ENCODE assay signal across 27 cellular contexts in the genomic region with DNA sequence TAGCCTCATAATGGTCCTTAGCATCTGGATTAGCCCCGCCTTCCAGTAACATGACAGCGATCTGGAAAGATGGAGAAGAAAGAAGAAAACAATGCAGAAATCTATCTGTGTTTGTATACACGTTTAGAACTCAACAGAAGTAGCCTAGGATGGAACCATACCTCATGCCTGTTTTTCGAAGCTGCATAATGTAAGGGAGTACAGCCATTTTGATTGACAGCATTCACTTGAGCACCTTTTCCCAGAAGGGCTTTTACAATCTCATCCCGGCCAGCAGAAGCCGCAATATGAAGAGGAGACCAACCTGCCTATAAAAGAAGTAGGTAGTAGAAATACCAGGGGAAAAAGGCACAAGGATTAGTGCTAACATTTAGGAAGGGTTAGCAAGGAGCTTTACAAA. TPM values are rescaled to one million over a fixed set of nuclear protein-coding genes. Genes with fewer than 3 reads are reported as not detected.
"Had no signal": no experiment of that assay in that cellular context is flagged by ENCODE, and none has a peak within 500 bp of the region (broad histone marks: within the 10 kb centered on the region; RNA-seq: fewer than 3 reads in every experiment).

No MANE protein-coding gene starts in this region.

- ATAC-seq: Panc1, PC-3 had no signal

- H3K4me2 ChIP-seq: SK-N-SH had no signal

- DNase-seq: Karpas-422, KG1, MG63, NCI-H1092, NCI-H1105 treated with DMSO at 0.1 percent for 48 hours, NCI-H1417 treated with DMSO at 0.1 percent for 48 hours, NCI-H146, NCI-H187, NCI-H2029, NCI-H2081 treated with DMSO at 0.1 percent for 48 hours, NCI-H2171, NCI-H226, NCI-H446, NCI-H510A, NCI-H524 treated with DMSO at 0.1 percent for 48 hours, NCI-H69, NCI-H774, SHP77, SK-N-SH, SW 1271 had no signal

- H3K9me2 ChIP-seq: SK-N-SH had no signal

- H3K9me3 ChIP-seq: MG63, SK-N-SH had no signal

- H3K27me3 ChIP-seq: MG63 had no signal

- H3K4me3 ChIP-seq: MG63 had no signal

- H3K27ac ChIP-seq: HL-60, RWPE1 had no signal

- FAIRE-seq: HTR-8/SVneo had no signal

RNA-seq across cellular contexts. Expression of a gene that starts 42.9 kb away (rescaled TPM):
- total RNA-seq: OCI-LY7, SK-MEL-5 had no signal
- polyA plus RNA-seq: SK-N-SH had no signal
